ENCODE assay signal across 11 cellular contexts in genomic region chr19:11260996-11261395, GRCh38. TPM values are rescaled to one million over a fixed set of nuclear protein-coding genes. Genes with fewer than 3 reads are reported as not detected.
A peak's percentile ranks its signal among the peaks of the same experiment; 100 is the strongest.
DNase-seq lines count a peak whose midpoint lies in the region; ATAC-seq and TF ChIP-seq lines count a peak whose summit lies in the region.
"Had no signal": no experiment of that assay in that cellular context is flagged by ENCODE, and none has a peak within 500 bp of the region (broad histone marks: within the 10 kb centered on the region; RNA-seq: fewer than 3 reads in every experiment).

No MANE protein-coding gene starts in this region.

- H3K27ac Mint-ChIP-seq in MCF 10A (ENCODE audit: low read depth, unreplicated experiment) = peak overlapping the region; percentile 75
- peak overlapping the region; percentile 53 for H3K27ac Mint-ChIP-seq in mesothelial cell of epicardium

- H3K4me3 ChIP-seq in mammary epithelial cell (replicated peaks in 1 of 3; ENCODE audit: insufficient read depth in 1 of 3, low read depth in 2 of 3, low read length in 3 of 3) (no peak overlapping the region), ascending aorta (no peak overlapping the region), upper lobe of left lung (peak overlapping the region; percentile 84 to 99 (median 96)), SJCRH30 (no peak overlapping the region)

- POLR2A ChIA-PET in MCF 10A (lab: Yijun Ruan, JAX) = interaction anchor here (1.2 kb wide), 1 partner anchor 70 kb away, joined by 3 read pairs; no protein-coding TSS in a partner anchor

- H3K36me3 Mint-ChIP-seq in MCF 10A (ENCODE audit: insufficient read depth, unreplicated experiment) (peaks cover 11% of the 10 kb centered on the region), mesothelial cell of epicardium (no peaks in the 10 kb centered on the region)

- CTCF ChIA-PET in MCF 10A (lab: Yijun Ruan, JAX) = interaction anchor here (1.0 kb wide), 1 partner anchor 11 kb away, joined by 4 read pairs; no protein-coding TSS in a partner anchor
- CTCF ChIA-PET in mammary epithelial cell (lab: Charles Lee; ENCODE audit: low non-redundant PET) = no interaction called here

- no peak overlapping the region for H2AFZ ChIP-seq in mammary epithelial cell (ENCODE audit: low read depth, low read length)

- H3K27me3 Mint-ChIP-seq in MCF 10A (ENCODE audit: insufficient read depth, unreplicated experiment) (no peaks in the 10 kb centered on the region), mesothelial cell of epicardium (ENCODE audit: low read depth) (no peaks in the 10 kb centered on the region)

- no peak for TF ChIP-seq EP300 in upper lobe of left lung (IDR thresholded peaks at IDR 0.05)

- H3K27ac ChIP-seq in mammary epithelial cell (ENCODE audit: insufficient read depth, low read depth, low read length) (no peak overlapping the region), ascending aorta (peak overlapping the region; percentile 71 to 82), upper lobe of left lung (peak overlapping the region; percentile 92 to 98 (median 94)), SJCRH30 (no peak overlapping the region)

- intact Hi-C loops in MCF 10A (cut with micrococcal nuclease) = no loop called here
- intact Hi-C loops in mammary epithelial cell (cut with micrococcal nuclease) = no loop called here
- intact Hi-C loops in ascending aorta (cut with DNase I) = no loop called here

- dilution Hi-C loops in mammary epithelial cell (cut with HindIII; ENCODE audit: low sequenced_read_pairs) = no loop called here

- DNase-seq in MCF 10A (ENCODE audit: unreplicated experiment) (no peak), mammary epithelial cell (no peak), ascending aorta (ENCODE audit: low spot score in 2 of 2) (no peak), mesothelial cell of epicardium (ENCODE audit: low spot score in 2 of 2, unreplicated experiment in 2 of 2) (no peak), upper lobe of left lung (no peak), NCI-H2196 (lab: John Stamatoyannopoulos, UW; ENCODE audit: unreplicated experiment) (no peak), DMS79 treated with DMSO at 0.1 percent for 48 hours (lab: John Stamatoyannopoulos, UW) (no peak), SJCRH30 (no peak)
- DNase-seq: NCI-H510A treated with DMSO at 0.1 percent for 48 hours had no signal

- H3K9ac ChIP-seq in mammary epithelial cell (ENCODE audit: insufficient read depth, low read length) = no peak overlapping the region

- ATAC-seq in upper lobe of left lung (ENCODE audit: low FRiP score in 2 of 2) = no peak

- in situ Hi-C loops in mammary epithelial cell (cut with MboI; ENCODE audit: low sequenced_read_pairs in 2 of 2) = no loop called here

- BruUV-seq in MCF 10A (replicated peaks; lab: Mats Ljungman, UMichigan) (no TSS peak), mammary epithelial cell (replicated peaks; lab: Mats Ljungman, UMichigan) (no TSS peak)

- H3K4me1 ChIP-seq in mammary epithelial cell (ENCODE audit: insufficient read depth, low read length) (peaks cover 17% of the 10 kb centered on the region), ascending aorta (peaks cover 4% of the 10 kb centered on the region in 2 donors), upper lobe of left lung (peaks cover 31 to 50% (median 42%) of the 10 kb centered on the region in 4 donors), SJCRH30 (peaks cover 18% of the 10 kb centered on the region)

- no peaks in the 10 kb centered on the region for H3K36me3 ChIP-seq in mammary epithelial cell (ENCODE audit: insufficient read depth, low read length)
- H3K36me3 ChIP-seq in ascending aorta = no peaks in the 10 kb centered on the region
- no peaks in the 10 kb centered on the region for H3K36me3 ChIP-seq in upper lobe of left lung
- no peaks in the 10 kb centered on the region for H3K36me3 ChIP-seq in SJCRH30

- H3K79me2 ChIP-seq in mammary epithelial cell (ENCODE audit: insufficient read depth, low read length) = peaks cover 4% of the 10 kb centered on the region

- H3K4me2 ChIP-seq in mammary epithelial cell (ENCODE audit: insufficient read depth, low read depth, low read length) = no peak overlapping the region

- TF ChIP-seq POLR2A in upper lobe of left lung (IDR thresholded peaks at IDR 0.05) = no peak

- no peaks in the 10 kb centered on the region for H4K20me1 ChIP-seq in mammary epithelial cell (ENCODE audit: insufficient read depth, low read length)

- H3K4me3 Mint-ChIP-seq in MCF 10A (ENCODE audit: unreplicated experiment) (peak overlapping the region; percentile 65), mesothelial cell of epicardium (peak overlapping the region; percentile 66)

- H3K27me3 ChIP-seq in mammary epithelial cell (ENCODE audit: insufficient read depth, low read length) (no peaks in the 10 kb centered on the region), ascending aorta (no peaks in the 10 kb centered on the region), upper lobe of left lung (no peaks in the 10 kb centered on the region), SJCRH30 (no peaks in the 10 kb centered on the region)

- H3K9me3 Mint-ChIP-seq in MCF 10A (ENCODE audit: unreplicated experiment) = no peaks in the 10 kb centered on the region
- H3K9me3 Mint-ChIP-seq in mesothelial cell of epicardium = no peaks in the 10 kb centered on the region

- 100% methylated on average over 2 of the region's 5 CpGs for WGBS in mammary epithelial cell (ENCODE audit: low coverage, missing lambda C conversion rate)
- WGBS in upper lobe of left lung, 2 donors = 80 to 83% methylated on average over 5 of the region's 5 CpGs

- no peaks in the 10 kb centered on the region for H3K9me3 ChIP-seq in mammary epithelial cell (replicated peaks; ENCODE audit: insufficient read depth, low read length)
- no peaks in the 10 kb centered on the region for H3K9me3 ChIP-seq in ascending aorta
- no peaks in the 10 kb centered on the region for H3K9me3 ChIP-seq in upper lobe of left lung
- H3K9me3 ChIP-seq in SJCRH30 (replicated peaks) = no peaks in the 10 kb centered on the region

- TF ChIP-seq CTCF in MCF 10A (IDR thresholded peaks at IDR 0.05; ENCODE audit: unreplicated experiment) = no peak
- no peak for TF ChIP-seq CTCF in mammary epithelial cell (conservative IDR thresholded peaks at IDR 0.05 in 1 of 2, IDR thresholded peaks at IDR 0.05 in 1 of 2; ENCODE audit: extremely low read depth in 1 of 2, insufficient read depth in 1 of 2, low read depth in 1 of 2, low read length in 2 of 2)
- TF ChIP-seq CTCF in ascending aorta (IDR thresholded peaks at IDR 0.05) = no peak
- no peak for TF ChIP-seq CTCF in mesothelial cell of epicardium (IDR thresholded peaks at IDR 0.05; ENCODE audit: unreplicated experiment)
- TF ChIP-seq CTCF in upper lobe of left lung (IDR thresholded peaks at IDR 0.05) = no peak

- H3K4me1 Mint-ChIP-seq in MCF 10A (ENCODE audit: insufficient read depth, unreplicated experiment) (peaks cover 16% of the 10 kb centered on the region), mesothelial cell of epicardium (peaks cover 5% of the 10 kb centered on the region)

RNA-seq across cellular contexts. Expression of gene DOCK6, which starts 1.3 kb away (rescaled TPM):
- total RNA-seq in MCF 10A (2022) = 49.1 and 61.7 TPM in 2 replicates
- total RNA-seq in mammary epithelial cell = 10 to 100 TPM; 22.0 to 53.6 TPM
- polyA plus RNA-seq in mammary epithelial cell = 13.5 TPM
- 31.1 TPM for polyA minus RNA-seq in mammary epithelial cell
- total RNA-seq in ascending aorta = 140 TPM
- 64.0 to 66.4 TPM (median 65.1 TPM) in 3 replicates for total RNA-seq in mesothelial cell of epicardium
- 100 to 1,000 TPM in 3 of 6 donors, 10 to 100 TPM in 3; 34.5 to 203 (median 116) TPM for total RNA-seq in upper lobe of left lung
- total RNA-seq in SJCRH30 (2014; rRNA removed; shearing (Covaris generic)) = 15.2 and 18.3 TPM in 2 replicates

RNA-seq across cellular contexts. Expression of gene ANGPTL8, which starts 21.6 kb away (rescaled TPM):
- total RNA-seq in MCF 10A (2022) (not detected in 2 replicates), mammary epithelial cell (not detected), ascending aorta (not detected), mesothelial cell of epicardium (0.25 to 0.84 TPM (median 0.29 TPM) in 3 replicates), upper lobe of left lung (1 to 10 TPM in 1 of 6 donors, not detected in 5; 5.2 TPM)
- polyA plus RNA-seq in mammary epithelial cell = not detected
- not detected for polyA minus RNA-seq in mammary epithelial cell
- not detected in 2 replicates for total RNA-seq in SJCRH30 (2014; rRNA removed; shearing (Covaris generic))
- total RNA-seq: dermis microvascular lymphatic vessel endothelial cell, pulmonary artery endothelial cell had no signal

RNA-seq across cellular contexts. Expression of gene TSPAN16, which starts 35.0 kb away (rescaled TPM):
- total RNA-seq in MCF 10A (2022) (not detected in 2 replicates), mammary epithelial cell (not detected), ascending aorta (not detected), mesothelial cell of epicardium (not detected in 3 replicates), upper lobe of left lung (not detected)
- polyA plus RNA-seq in mammary epithelial cell = not detected
- not detected for polyA minus RNA-seq in mammary epithelial cell
- not detected in 2 replicates for total RNA-seq in SJCRH30 (2014; rRNA removed; shearing (Covaris generic))
- total RNA-seq: dermis microvascular lymphatic vessel endothelial cell, pulmonary artery endothelial cell had no signal

Comparison
In these comparisons a context has a peak if more than half of its experiments do, and no peak if none do; other contexts are left out.
1. H3K27ac ChIP-seq: peak in ascending aorta (2 of 2) and upper lobe of left lung (4 of 4); none in mammary epithelial cell (single experiment) and SJCRH30 (single experiment).
2. H3K4me3 ChIP-seq: peak in upper lobe of left lung (4 of 4); none in mammary epithelial cell (0 of 3), ascending aorta (0 of 2) and SJCRH30 (single experiment).